ENCODE assay signal across 12 cellular contexts in the genomic region with DNA sequence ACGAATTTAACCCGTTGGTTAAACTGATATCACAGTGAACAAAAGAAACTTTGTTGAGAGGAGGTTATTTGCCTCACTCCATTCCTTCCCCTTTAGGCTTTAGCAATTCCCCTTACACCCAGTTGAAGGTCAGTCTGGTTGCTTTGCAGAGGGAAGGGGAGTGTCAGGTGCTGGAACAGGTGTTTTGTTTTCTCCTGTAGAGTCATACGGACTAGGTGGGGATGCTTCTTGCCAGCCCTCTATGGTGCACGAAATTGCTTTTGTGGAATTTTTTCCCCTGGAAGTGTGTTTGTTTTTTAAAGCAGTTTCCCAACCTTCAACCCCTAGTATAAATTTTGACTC. TPM values are rescaled to one million over a fixed set of nuclear protein-coding genes. Genes with fewer than 3 reads are reported as not detected.
DNase-seq lines count a peak whose midpoint lies in the region; ATAC-seq and TF ChIP-seq lines count a peak whose summit lies in the region.
"Had no signal": no experiment of that assay in that cellular context is flagged by ENCODE, and none has a peak within 500 bp of the region (broad histone marks: within the 10 kb centered on the region; RNA-seq: fewer than 3 reads in every experiment).

No MANE protein-coding gene starts in this region.

- H3K4me3 ChIP-seq in brain microvascular endothelial cell (ENCODE audit: low read depth, low read length) (peak overlapping the region; percentile 7), transverse colon (peak overlapping the region in 1 of 4 donors; percentile 39)
- H3K4me3 ChIP-seq: MG63 had no signal

- H3K36me3 ChIP-seq in brain microvascular endothelial cell (replicated peaks) (no peaks in the 10 kb centered on the region), transverse colon (no peaks in the 10 kb centered on the region)
- H3K36me3 ChIP-seq: MG63 had no signal

- no peak for TF ChIP-seq POLR2A in transverse colon (IDR thresholded peaks at IDR 0.05)

- H3K9me3 ChIP-seq in transverse colon, result no peaks in the 10 kb centered on the region
- H3K9me3 ChIP-seq: MG63 had no signal

- WGBS in transverse colon (ENCODE audit: low coverage in 1 of 2), 2 donors, result 46% methylated on average over 4 of the region's 4 CpGs; no CpG with 5 or more reads in 1 of the 2 donors

- intact Hi-C loops in left colon (cut with DNase I, micrococcal nuclease) (no loop called here), transverse colon (cut with DNase I; ENCODE audit: low total_unique reads) (no loop called here)

- TF ChIP-seq CTCF in brain microvascular endothelial cell (IDR thresholded peaks at IDR 0.05; ENCODE audit: low read depth, low read length, missing control alignments), result no peak
- TF ChIP-seq CTCF in transverse colon (IDR thresholded peaks at IDR 0.05), result no peak

- no peak for TF ChIP-seq EP300 in transverse colon (IDR thresholded peaks at IDR 0.05; ENCODE audit: low read depth)

- no peaks in the 10 kb centered on the region for H3K27me3 ChIP-seq in brain microvascular endothelial cell (replicated peaks)
- H3K27me3 ChIP-seq in transverse colon, result no peaks in the 10 kb centered on the region
- H3K27me3 ChIP-seq: MG63 had no signal

- DNase-seq in NCI-H748 treated with DMSO at 0.1 percent for 48 hours (lab: John Stamatoyannopoulos, UW) (peak; percentile 52), NCI-H748 (lab: John Stamatoyannopoulos, UW; ENCODE audit: unreplicated experiment) (no peak), brain microvascular endothelial cell (no peak), left colon (no peak), transverse colon (no peak), dedifferentiated amniotic fluid mesenchymal stem cell (ENCODE audit: extremely low spot score) (no peak), foreskin melanocyte (no peak), D341Med (ENCODE audit: low spot score) (no peak)
- DNase-seq: activated naive CD4-positive, alpha-beta T cell treated with anti-CD3 and anti-CD28 coated beads, Interleukin-2, amount 10 ng/mL, durations not matched to agents 7 days and 5 days had no signal

- in situ Hi-C loops in brain microvascular endothelial cell (cut with HindIII; ENCODE audit: low pct_ligation_motif_present, low sequenced_read_pairs), result no loop called here
- in situ Hi-C loops in transverse colon (cut with MboI; ENCODE audit: low pct_ligation_motif_present in 1 of 4, low pct_unique_long_range_greater_than_20kb in 1 of 4, low sequenced_read_pairs in 3 of 4), result no loop called here

- ATAC-seq in left colon, result peak; percentile 25
- ATAC-seq: stimulated activated effector memory CD8-positive, alpha-beta T cell treated with anti-CD3 and anti-CD28 coated beads, Interleukin-12 subunit alpha, Interleukin-12 subunit beta, amount 100 ng/mL, for 72 hours had no signal

- H3K27ac ChIP-seq in brain microvascular endothelial cell, result peak overlapping the region; percentile 91
- H3K27ac ChIP-seq in transverse colon, result peak overlapping the region; percentile 82 to 92 (median 86)

- peaks cover 9 to 52% (median 20%) of the 10 kb centered on the region in 4 donors for H3K4me1 ChIP-seq in transverse colon

RNA-seq across cellular contexts. Expression of a gene that starts 33.1 kb away (rescaled TPM):
- 10 to 100 TPM; 69.6 to 88.9 TPM for total RNA-seq in left colon
- total RNA-seq in transverse colon, result 10 to 100 TPM; 31.8 to 59.4 (median 54.8) TPM

RNA-seq across cellular contexts. Expression of a gene that starts 54.6 kb away (rescaled TPM):
- total RNA-seq in left colon (10 to 100 TPM; 23.3 to 23.5 TPM), transverse colon (10 to 100 TPM in 3 of 4 donors, 1 to 10 TPM in 1; 1.6 to 68.1 (median 31.2) TPM)
- total RNA-seq: myocyte had no signal
